Comparison of ENCODE assay signal across 1 cellular context in the genomic region with DNA sequence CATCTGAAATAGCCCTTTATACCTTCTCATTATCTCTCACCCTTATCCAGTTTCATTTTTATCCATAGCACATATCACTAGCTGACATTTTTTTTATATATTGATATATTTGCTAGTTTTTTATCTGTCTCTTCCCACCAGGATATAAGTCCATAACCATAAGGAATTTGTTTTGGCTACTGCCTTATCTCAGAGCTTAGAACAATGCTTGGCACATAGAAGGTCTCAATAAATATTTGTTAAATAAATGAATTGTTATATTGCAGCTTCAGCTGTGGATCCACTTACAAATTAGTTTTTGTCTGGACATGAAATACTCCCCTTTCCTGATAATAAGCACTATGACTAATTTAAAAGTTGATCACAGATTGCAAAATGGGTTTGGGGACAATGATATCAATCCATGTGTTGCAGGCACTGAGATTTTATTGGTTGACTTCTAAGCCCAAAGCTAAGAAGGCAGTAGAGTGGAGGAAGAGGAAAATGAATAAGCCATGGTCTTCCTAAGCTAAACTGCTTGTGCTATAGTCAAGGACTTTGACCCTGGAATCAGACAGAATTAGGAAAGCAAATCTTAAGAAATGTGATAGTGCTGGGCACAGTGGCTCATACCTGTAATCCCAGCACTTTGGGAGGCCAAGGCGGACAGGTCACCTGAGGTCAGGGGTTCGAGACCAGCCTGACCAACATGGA.
TF ChIP-seq lines count a peak whose summit lies in the region.

No MANE protein-coding gene starts in this region.

TF ChIP-seq in endothelial cell of umbilical vein, 7 proteins besides CTCF, POLR2A, EP300 and RAD21:
- TF ChIP-seq JUN (IDR thresholded peaks at IDR 0.05; ENCODE audit: borderline replicate concordance, insufficient read depth, insufficient read length, low read depth), result no peak
- TF ChIP-seq FOS (IDR thresholded peaks at IDR 0.05; ENCODE audit: borderline replicate concordance, insufficient read depth, low read length), result no peak
- no peak for TF ChIP-seq MYC (IDR thresholded peaks at IDR 0.05; ENCODE audit: low read depth, low read length)
- TF ChIP-seq POLR2AphosphoS5 (IDR thresholded peaks at IDR 0.05; ENCODE audit: insufficient read depth, low read depth, low read length), result no peak
- no peak for TF ChIP-seq EZH2 (IDR thresholded peaks at IDR 0.05; ENCODE audit: borderline replicate concordance, low read depth, low read length, severe bottlenecking)
- no peak for TF ChIP-seq MAX (IDR thresholded peaks at IDR 0.05; ENCODE audit: insufficient read depth, insufficient read length)
- TF ChIP-seq GATA2 (IDR thresholded peaks at IDR 0.05; ENCODE audit: insufficient read depth, insufficient read length, low read depth, low read length), result no peak
